ENCODE assay signal across 13 cellular contexts in genomic region chr17:12296120-12296727, GRCh38.
DNase-seq lines count a peak whose midpoint lies in the region; ATAC-seq and TF ChIP-seq lines count a peak whose summit lies in the region.
"Had no signal": no experiment of that assay in that cellular context is flagged by ENCODE, and none has a peak within 500 bp of the region (broad histone marks: within the 10 kb centered on the region; RNA-seq: fewer than 3 reads in every experiment).

No MANE protein-coding gene starts in this region.

- no peak for TF ChIP-seq EP300 in transverse colon (IDR thresholded peaks at IDR 0.05; ENCODE audit: low read depth)

- H3K9me3 Mint-ChIP-seq in naive thymus-derived CD4-positive, alpha-beta T cell = peaks cover 0 to 6% (median 2%) of the 10 kb centered on the region in 11 donors
- H3K9me3 Mint-ChIP-seq in activated T-cell treated with anti-CD3 and anti-CD28 coated beads, Interleukin-2, amount 50 U/mL, for 72 hours = peaks cover 0 to 6% of the 10 kb centered on the region in 2 donors

- CTCF ChIA-PET in naive thymus-derived CD4-positive, alpha-beta T cell (lab: Charles Lee) = no interaction called here

- H3K27ac ChIP-seq in cardiac muscle cell (peak overlapping the region; percentile 62), transverse colon (peak overlapping the region in 3 of 4 donors; percentile 12 to 53 (median 37))
- H3K27ac ChIP-seq in naive thymus-derived CD4-positive, alpha-beta T cell (ENCODE audit: low read depth, low read length) = no peak overlapping the region
- H3K27ac ChIP-seq: A549, left lung had no signal

- H3K4me3 ChIP-seq in cardiac muscle cell = no peak overlapping the region
- no peak overlapping the region for H3K4me3 ChIP-seq in transverse colon
- H3K4me3 ChIP-seq in naive thymus-derived CD4-positive, alpha-beta T cell (ENCODE audit: low read length) = no peak overlapping the region
- H3K4me3 ChIP-seq: A549, left lung had no signal

- intact Hi-C loops in cardiac septum (cut with DNase I) (no loop called here), transverse colon (cut with DNase I; ENCODE audit: low total_unique reads) (no loop called here)
- intact Hi-C loops in naive thymus-derived CD4-positive, alpha-beta T cell (cut with micrococcal nuclease) = no loop called here

- DNase-seq in cardiac muscle cell (ENCODE audit: low read depth in 1 of 2, low spot score in 1 of 2) = peak in 1 of 2 donors; percentile 70
- DNase-seq in cardiac septum (ENCODE audit: low spot score) = no peak
- peak; percentile 55 for DNase-seq in dedifferentiated amniotic fluid mesenchymal stem cell (ENCODE audit: extremely low spot score)
- DNase-seq in inferior parietal cortex (ENCODE audit: extremely low spot score) = peak; percentile 47
- no peak for DNase-seq in transverse colon
- no peak for DNase-seq in naive thymus-derived CD4-positive, alpha-beta T cell
- DNase-seq in activated T-cell treated with anti-CD3 and anti-CD28 coated beads, Interleukin-2, amount 50 U/mL, for 72 hours = no peak
- no peak for DNase-seq in H4 (ENCODE audit: low spot score)
- DNase-seq: activated naive CD4-positive, alpha-beta T cell treated with anti-CD3 and anti-CD28 coated beads, Interleukin-2, amount 10 ng/mL, durations not matched to agents 7 days and 5 days; left lung; NCI-H2029 treated with DMSO at 0.1 percent for 48 hours had no signal

- no peak overlapping the region for H3K4me3 Mint-ChIP-seq in naive thymus-derived CD4-positive, alpha-beta T cell
- no peak overlapping the region for H3K4me3 Mint-ChIP-seq in activated T-cell treated with anti-CD3 and anti-CD28 coated beads, Interleukin-2, amount 50 U/mL, for 72 hours
- H3K4me3 Mint-ChIP-seq: activated naive CD4-positive, alpha-beta T cell treated with anti-CD3 and anti-CD28 coated beads, Interleukin-2, amount 10 ng/mL, durations not matched to agents 7 days and 5 days had no signal

- H3K4me1 ChIP-seq in cardiac muscle cell (ENCODE audit: low read depth) (peaks cover 9% of the 10 kb centered on the region), transverse colon (peaks cover 0 to 8% (median 0%) of the 10 kb centered on the region in 4 donors)
- no peaks in the 10 kb centered on the region for H3K4me1 ChIP-seq in naive thymus-derived CD4-positive, alpha-beta T cell (ENCODE audit: control insufficient read depth in 2 of 2, insufficient read depth in 2 of 2, low read length in 2 of 2)
- H3K4me1 ChIP-seq: A549, left lung had no signal

- H3K36me3 ChIP-seq in cardiac muscle cell = no peaks in the 10 kb centered on the region
- H3K36me3 ChIP-seq in transverse colon = no peaks in the 10 kb centered on the region
- no peaks in the 10 kb centered on the region for H3K36me3 ChIP-seq in naive thymus-derived CD4-positive, alpha-beta T cell (ENCODE audit: control insufficient read depth in 2 of 3, insufficient read depth in 3 of 3, low read length in 3 of 3)
- H3K36me3 ChIP-seq: left lung had no signal

- H3K27me3 ChIP-seq in cardiac muscle cell (no peaks in the 10 kb centered on the region), transverse colon (no peaks in the 10 kb centered on the region)
- no peaks in the 10 kb centered on the region for H3K27me3 ChIP-seq in naive thymus-derived CD4-positive, alpha-beta T cell (ENCODE audit: control insufficient read depth in 2 of 2, insufficient read depth in 2 of 2, low read length in 2 of 2)
- H3K27me3 ChIP-seq: left lung had no signal

- no peak for TF ChIP-seq POLR2A in transverse colon (IDR thresholded peaks at IDR 0.05)

- H3K27ac Mint-ChIP-seq in naive thymus-derived CD4-positive, alpha-beta T cell = no peak overlapping the region
- H3K27ac Mint-ChIP-seq in activated T-cell treated with anti-CD3 and anti-CD28 coated beads, Interleukin-2, amount 50 U/mL, for 72 hours = no peak overlapping the region
- H3K27ac Mint-ChIP-seq: activated naive CD4-positive, alpha-beta T cell treated with anti-CD3 and anti-CD28 coated beads, Interleukin-2, amount 10 ng/mL, durations not matched to agents 7 days and 5 days had no signal

- ATAC-seq in naive thymus-derived CD4-positive, alpha-beta T cell = no peak
- no peak for ATAC-seq in activated T-cell treated with anti-CD3 and anti-CD28 coated beads, Interleukin-2, amount 50 U/mL, for 72 hours (replicated peaks in 1 of 2)
- ATAC-seq: A549, left lung, SK-N-SH treated with all-trans-retinoic acid at 6 μM for 48 hours had no signal

- no peaks in the 10 kb centered on the region for H3K36me3 Mint-ChIP-seq in naive thymus-derived CD4-positive, alpha-beta T cell
- no peaks in the 10 kb centered on the region for H3K36me3 Mint-ChIP-seq in activated T-cell treated with anti-CD3 and anti-CD28 coated beads, Interleukin-2, amount 50 U/mL, for 72 hours (ENCODE audit: insufficient read depth in 2 of 2)
- H3K36me3 Mint-ChIP-seq: activated naive CD4-positive, alpha-beta T cell treated with anti-CD3 and anti-CD28 coated beads, Interleukin-2, amount 10 ng/mL, durations not matched to agents 7 days and 5 days had no signal

- in situ Hi-C loops in transverse colon (cut with MboI; ENCODE audit: low pct_ligation_motif_present in 1 of 4, low pct_unique_long_range_greater_than_20kb in 1 of 4, low sequenced_read_pairs in 3 of 4) = no loop called here

- no peaks in the 10 kb centered on the region for H3K4me1 Mint-ChIP-seq in naive thymus-derived CD4-positive, alpha-beta T cell
- H3K4me1 Mint-ChIP-seq in activated T-cell treated with anti-CD3 and anti-CD28 coated beads, Interleukin-2, amount 50 U/mL, for 72 hours (ENCODE audit: low read depth) = no peaks in the 10 kb centered on the region
- H3K4me1 Mint-ChIP-seq: activated naive CD4-positive, alpha-beta T cell treated with anti-CD3 and anti-CD28 coated beads, Interleukin-2, amount 10 ng/mL, durations not matched to agents 7 days and 5 days had no signal

- TF ChIP-seq CTCF in cardiac muscle cell (IDR thresholded peaks at IDR 0.05; ENCODE audit: low read depth, low read length) = no peak
- TF ChIP-seq CTCF in transverse colon (IDR thresholded peaks at IDR 0.05) = no peak

- POLR2A ChIA-PET in naive thymus-derived CD4-positive, alpha-beta T cell (lab: Charles Lee) = no interaction called here

- 57 to 63% methylated on average over 5 to 7 of the region's 7 CpGs for WGBS in transverse colon (ENCODE audit: low coverage in 1 of 2), 2 donors

- H3K9me3 ChIP-seq in cardiac muscle cell (ENCODE audit: low read depth) (no peaks in the 10 kb centered on the region), transverse colon (no peaks in the 10 kb centered on the region)
- H3K9me3 ChIP-seq in naive thymus-derived CD4-positive, alpha-beta T cell (ENCODE audit: control insufficient read depth in 2 of 3, low read length in 3 of 3) = no peaks in the 10 kb centered on the region
- H3K9me3 ChIP-seq: A549 had no signal

- H3K27me3 Mint-ChIP-seq in naive thymus-derived CD4-positive, alpha-beta T cell = peaks cover 0 to 4% (median 0%) of the 10 kb centered on the region in 5 donors
- H3K27me3 Mint-ChIP-seq in activated T-cell treated with anti-CD3 and anti-CD28 coated beads, Interleukin-2, amount 50 U/mL, for 72 hours (ENCODE audit: low read depth) = no peaks in the 10 kb centered on the region
- H3K27me3 Mint-ChIP-seq: activated naive CD4-positive, alpha-beta T cell treated with anti-CD3 and anti-CD28 coated beads, Interleukin-2, amount 10 ng/mL, durations not matched to agents 7 days and 5 days had no signal

Comparison
In these comparisons a context has a peak if more than half of its experiments do, and no peak if none do; other contexts are left out.
1. DNase-seq: peak in dedifferentiated amniotic fluid mesenchymal stem cell (single experiment) and inferior parietal cortex (single experiment); none in cardiac septum (single experiment), transverse colon (single experiment), naive thymus-derived CD4-positive, alpha-beta T cell (0 of 9), activated T-cell treated with anti-CD3 and anti-CD28 coated beads, Interleukin-2, amount 50 U/mL, for 72 hours (0 of 2) and H4 (single experiment).